In genomic region chr4:5979981-5980380, GRCh38 we compare ENCODE assay signal across 7 cellular contexts. TPM values are rescaled to one million over a fixed set of nuclear protein-coding genes. Genes with fewer than 3 reads are reported as not detected.
DNase-seq lines count a peak whose midpoint lies in the region; ATAC-seq and TF ChIP-seq lines count a peak whose summit lies in the region.

No MANE protein-coding gene starts in this region.

- in situ Hi-C loops in transverse colon (cut with MboI; ENCODE audit: low pct_ligation_motif_present in 1 of 4, low pct_unique_long_range_greater_than_20kb in 1 of 4, low sequenced_read_pairs in 3 of 4) = no loop called here

- H3K79me2 ChIP-seq in DND-41 (ENCODE audit: insufficient read depth, low read length) = no peaks in the 10 kb centered on the region

- TF ChIP-seq CTCF in DND-41 (IDR thresholded peaks at IDR 0.05; ENCODE audit: borderline replicate concordance, extremely low read depth, low read length, poor library complexity, severe bottlenecking) = peak; percentile 13
- peak in 1 of 5 experiments; percentile 9 for TF ChIP-seq CTCF in transverse colon (IDR thresholded peaks at IDR 0.05)

- no peak overlapping the region for H3K27ac ChIP-seq in DND-41 (ENCODE audit: low read length)
- H3K27ac ChIP-seq in transverse colon = no peak overlapping the region

- no peak for DNase-seq in DND-41
- DNase-seq in HK-2 (ENCODE audit: unreplicated experiment) = peak; percentile 22
- DNase-seq in SK-N-DZ (ENCODE audit: low spot score) = peak; percentile 57
- DNase-seq in lung microvascular endothelial cell (ENCODE audit: low read depth in 2 of 2) = peak; percentile 36 to 57
- no peak for DNase-seq in transverse colon

- no peaks in the 10 kb centered on the region for H4K20me1 ChIP-seq in DND-41 (ENCODE audit: insufficient read depth, low read length)

- 10 to 39% methylated on average over 2 to 11 of the region's 11 CpGs for WGBS in transverse colon (ENCODE audit: low coverage in 1 of 2), 2 donors

- ATAC-seq in DND-41 (ENCODE audit: insufficient read depth, low read depth) = no peak
- ATAC-seq in HG03442 (IDR thresholded peaks at IDR 0.05; ENCODE audit: unreplicated experiment) = no peak
- ATAC-seq in HG02588 (IDR thresholded peaks at IDR 0.05; ENCODE audit: unreplicated experiment) = no peak

- intact Hi-C loops in transverse colon (cut with DNase I; ENCODE audit: low total_unique reads) = no loop called here

- H3K9me3 ChIP-seq in DND-41 (ENCODE audit: insufficient read depth, low read length, severe bottlenecking) (no peaks in the 10 kb centered on the region), transverse colon (no peaks in the 10 kb centered on the region)

- TF ChIP-seq EP300 in transverse colon (IDR thresholded peaks at IDR 0.05; ENCODE audit: low read depth) = no peak

- H3K36me3 ChIP-seq in DND-41 (ENCODE audit: insufficient read depth, low read length) = no peaks in the 10 kb centered on the region
- H3K36me3 ChIP-seq in transverse colon = no peaks in the 10 kb centered on the region

- H3K27me3 ChIP-seq in DND-41 (ENCODE audit: insufficient read depth, low read length, poor library complexity) (no peaks in the 10 kb centered on the region), transverse colon (peaks cover 23% of the 10 kb centered on the region)

- H2AFZ ChIP-seq in DND-41 (ENCODE audit: low read depth, low read length) = no peak overlapping the region

- no peak overlapping the region for H3K4me2 ChIP-seq in DND-41 (ENCODE audit: insufficient read depth, low read length)

- no peak overlapping the region for H3K4me3 ChIP-seq in DND-41 (ENCODE audit: low read depth in 1 of 2, low read length in 2 of 2)
- no peak overlapping the region for H3K4me3 ChIP-seq in transverse colon

- H3K4me1 ChIP-seq in DND-41 (ENCODE audit: insufficient read depth, low read length) (no peaks in the 10 kb centered on the region), transverse colon (no peaks in the 10 kb centered on the region)

- no peak overlapping the region for H3K9ac ChIP-seq in DND-41 (ENCODE audit: low read depth, low read length)

- no peak for TF ChIP-seq POLR2A in transverse colon (IDR thresholded peaks at IDR 0.05)

RNA-seq across cellular contexts. Expression of gene C4orf50, which starts 38.2 kb away (rescaled TPM):
- 0.92 and 1.1 TPM in 2 replicates for polyA plus RNA-seq in SK-N-DZ (2014; cell fraction: cytosol; rRNA removed)
- polyA plus RNA-seq in SK-N-DZ (2014; cell fraction: nucleus; rRNA removed) = 0.73 and 1.3 TPM in 2 replicates
- total RNA-seq in lung microvascular endothelial cell (under 0.01 TPM in 2 replicates), transverse colon (1 to 10 TPM in 1 of 4 donors, under 1 TPM in 2, not detected in 1; 0.14 to 4.9 (median 0.32) TPM)

Comparison
In these comparisons a context has a peak if more than half of its experiments do, and no peak if none do; other contexts are left out.
1. DNase-seq: peak in HK-2 (single experiment), SK-N-DZ (single experiment) and lung microvascular endothelial cell (2 of 2); none in DND-41 (single experiment) and transverse colon (single experiment).